ENCODE assay signal across 12 cellular contexts in the genomic region with DNA sequence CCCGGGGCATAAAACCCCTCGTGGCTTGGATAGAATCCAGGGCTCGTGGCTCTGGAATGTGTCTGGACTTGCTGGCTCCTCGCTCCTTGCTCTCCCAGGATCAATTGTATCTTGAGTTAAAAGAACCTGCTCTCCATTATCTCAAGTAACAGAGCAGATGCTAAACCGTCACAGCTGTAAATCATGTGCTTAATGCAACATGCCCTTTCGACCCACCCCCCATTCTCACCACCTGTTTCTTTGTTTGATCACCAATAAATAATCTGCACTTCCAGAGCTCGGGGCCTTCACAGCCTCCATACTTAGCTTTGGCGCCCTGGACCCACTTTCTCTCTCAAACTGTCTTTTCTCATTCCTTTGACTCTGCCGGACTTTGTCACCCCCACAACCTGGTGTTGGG. TPM values are rescaled to one million over a fixed set of nuclear protein-coding genes. Genes with fewer than 3 reads are reported as not detected.
DNase-seq lines count a peak whose midpoint lies in the region; TF ChIP-seq lines count a peak whose summit lies in the region.
"Not testable (repeated sequence)": the region's sequence is repeated elsewhere in the genome, so short reads cannot be mapped to it uniquely, and the experiment has no call there.
"Had no signal": no experiment of that assay in that cellular context is flagged by ENCODE, and none has a peak within 500 bp of the region (broad histone marks: within the 10 kb centered on the region; RNA-seq: fewer than 3 reads in every experiment).

No MANE protein-coding gene starts in this region.

- TF ChIP-seq CTCF in endothelial cell (IDR thresholded peaks at IDR 0.05; ENCODE audit: unreplicated experiment); progenitor cell of endocrine pancreas (IDR thresholded peaks at IDR 0.05; ENCODE audit: unreplicated experiment): not testable (repeated sequence)

- not testable (repeated sequence) for H3K4me1 Mint-ChIP-seq in endothelial cell (ENCODE audit: unreplicated experiment)
- H3K4me1 Mint-ChIP-seq in progenitor cell of endocrine pancreas (ENCODE audit: low read depth) = peaks cover 25% of the 10 kb centered on the region

- not testable (repeated sequence) for H3K9me3 Mint-ChIP-seq in endothelial cell (ENCODE audit: unreplicated experiment); progenitor cell of endocrine pancreas (ENCODE audit: low read depth)

- not testable (repeated sequence) for H3K27me3 Mint-ChIP-seq in endothelial cell (ENCODE audit: unreplicated experiment); progenitor cell of endocrine pancreas

- DNase-seq in COLO668 (lab: John Stamatoyannopoulos, UW; ENCODE audit: unreplicated experiment) (peak; percentile 92), DMS79 treated with DMSO at 0.1 percent for 48 hours (lab: John Stamatoyannopoulos, UW) (peak; percentile 57), NCI-H1417 (lab: John Stamatoyannopoulos, UW) (peak; percentile 6 to 83 (median 47)), NCI-H2171 treated with DMSO at 0.1 percent for 48 hours (lab: John Stamatoyannopoulos, UW) (peak; percentile 83), NCI-H524 treated with DMSO at 0.1 percent for 48 hours (lab: John Stamatoyannopoulos, UW) (peak; percentile 72), NCI-H82 treated with DMSO at 0.1 percent for 48 hours (lab: John Stamatoyannopoulos, UW; ENCODE audit: unreplicated experiment) (peak; percentile 76)
- not testable (repeated sequence) for DNase-seq in endothelial cell (ENCODE audit: low spot score); progenitor cell of endocrine pancreas (ENCODE audit: low spot score, unreplicated experiment)

- not testable (repeated sequence) for H3K36me3 Mint-ChIP-seq in endothelial cell (ENCODE audit: low read depth, unreplicated experiment); progenitor cell of endocrine pancreas (ENCODE audit: insufficient read depth)

- H3K27ac Mint-ChIP-seq in endothelial cell (ENCODE audit: unreplicated experiment) = peak overlapping the region; percentile 5
- H3K27ac Mint-ChIP-seq in progenitor cell of endocrine pancreas = peak overlapping the region; percentile 19

- H3K4me3 Mint-ChIP-seq in endothelial cell (ENCODE audit: unreplicated experiment); progenitor cell of endocrine pancreas (ENCODE audit: low read depth): not testable (repeated sequence)

RNA-seq across cellular contexts. Expression of gene CYP4A22, which starts 11.9 kb away (rescaled TPM):
- not detected for total RNA-seq in endothelial cell (ENCODE audit: unreplicated experiment)
- total RNA-seq in progenitor cell of endocrine pancreas = not detected in 2 replicates
- total RNA-seq: A673; Caco-2; CD8-positive, alpha-beta T cell; H9 had no signal

RNA-seq across cellular contexts. Expression of gene PDZK1IP1, which starts 40.7 kb away (rescaled TPM):
- not detected for total RNA-seq in endothelial cell (ENCODE audit: unreplicated experiment)
- not detected in 2 replicates for total RNA-seq in progenitor cell of endocrine pancreas
- total RNA-seq: A673; CD8-positive, alpha-beta T cell; H9 had no signal
